Comparison of ENCODE assay signal across 21 cellular contexts in genomic region chr5:67652212-67652611, GRCh38.
A peak's percentile ranks its signal among the peaks of the same experiment; 100 is the strongest.
DNase-seq lines count a peak whose midpoint lies in the region; ATAC-seq and TF ChIP-seq lines count a peak whose summit lies in the region.
"Had no signal": no experiment of that assay in that cellular context is flagged by ENCODE, and none has a peak within 500 bp of the region (broad histone marks: within the 10 kb centered on the region; RNA-seq: fewer than 3 reads in every experiment).

No MANE protein-coding gene starts in this region.

- peak overlapping the region; percentile 6 for H3K9ac ChIP-seq in SK-N-MC (ENCODE audit: insufficient read length)

- H3K27ac ChIP-seq in SK-N-MC, result peak overlapping the region; percentile 88
- no peak overlapping the region for H3K27ac ChIP-seq in gastrocnemius medialis
- H3K27ac ChIP-seq: ascending aorta, pancreas, testis had no signal

- peaks cover 15 to 21% of the 10 kb centered on the region in 2 donors for H3K4me1 ChIP-seq in gastrocnemius medialis

- in situ Hi-C loops in GM13977 (cut with MboI; ENCODE audit: low pct_unique_long_range_greater_than_20kb, low sequenced_read_pairs, unreplicated experiment) (no loop called here), gastrocnemius medialis (cut with MboI; ENCODE audit: low sequenced_read_pairs in 4 of 4) (no loop called here)

- H3K9me3 ChIP-seq in SK-N-MC (ENCODE audit: low read depth, low read length), result no peaks in the 10 kb centered on the region
- H3K9me3 ChIP-seq in gastrocnemius medialis, result no peaks in the 10 kb centered on the region
- H3K9me3 ChIP-seq: ascending aorta, pancreas, testis had no signal

- intact Hi-C loops in gastrocnemius medialis (cut with DNase I; ENCODE audit: low total_unique reads), result no loop called here

- peak; percentile 83 for ATAC-seq in GM19463 (IDR thresholded peaks at IDR 0.05; ENCODE audit: unreplicated experiment)
- ATAC-seq in HG02852 (IDR thresholded peaks at IDR 0.05; ENCODE audit: unreplicated experiment), result peak; percentile 91
- ATAC-seq in gastrocnemius medialis, result no peak
- ATAC-seq: activated CD8-positive, alpha-beta memory T cell treated with anti-CD3 and anti-CD28 coated beads, Interleukin-2, amount 10 ng/mL, durations not matched to agents 7 days and 5 days; activated naive CD4-positive, alpha-beta T cell treated with anti-CD3 and anti-CD28 coated beads, Interleukin-2, amount 50 U/mL, for 72 hours; K562; naive thymus-derived CD4-positive, alpha-beta T cell; right cardiac atrium had no signal

- TF ChIP-seq POLR2A in gastrocnemius medialis (IDR thresholded peaks at IDR 0.05), result no peak

- H3K4me3 ChIP-seq in SK-N-MC (peak overlapping the region; percentile 29), gastrocnemius medialis (no peak overlapping the region)
- H3K4me3 ChIP-seq: ascending aorta, K562, pancreas, testis had no signal

- no peak for TF ChIP-seq CTCF in GM13977 (IDR thresholded peaks at IDR 0.05; ENCODE audit: extremely low read depth, insufficient read depth, missing control alignments)
- no peak for TF ChIP-seq CTCF in gastrocnemius medialis (IDR thresholded peaks at IDR 0.05 in 4 of 5, conservative IDR thresholded peaks at IDR 0.05 in 1 of 5)

- peak; percentile 17 for DNase-seq in GM13977 (ENCODE audit: low spot score)
- no peak for DNase-seq in SK-N-MC (ENCODE audit: low read depth, low spot score)
- DNase-seq in NCI-H187 treated with DMSO at 0.1 percent for 48 hours (lab: John Stamatoyannopoulos, UW), result no peak
- no peak for DNase-seq in gastrocnemius medialis
- no peak for DNase-seq in activated CD4-positive, CD25-positive, alpha-beta regulatory T cell (lab: John Stamatoyannopoulos, UW)
- DNase-seq in mucosa of gallbladder (ENCODE audit: low spot score), result no peak
- DNase-seq: activated CD8-positive, alpha-beta memory T cell treated with anti-CD3 and anti-CD28 coated beads, Interleukin-2, amount 10 ng/mL, durations not matched to agents 7 days and 5 days; effector CD8-positive, alpha-beta T cell; foreskin melanocyte; mesenchymal stem cell; MV-4-11; naive thymus-derived CD4-positive, alpha-beta T cell; NCI-H1694; pancreas; right cardiac atrium; testis had no signal

- no peaks in the 10 kb centered on the region for H3K36me3 ChIP-seq in SK-N-MC (ENCODE audit: insufficient read depth, low read length)
- H3K36me3 ChIP-seq in gastrocnemius medialis, result no peaks in the 10 kb centered on the region
- H3K36me3 ChIP-seq: ascending aorta, pancreas had no signal

- H3K27me3 ChIP-seq in gastrocnemius medialis, result no peaks in the 10 kb centered on the region
- H3K27me3 ChIP-seq: ascending aorta, pancreas, testis had no signal

Comparison
In these comparisons a context has a peak if more than half of its experiments do, and no peak if none do; other contexts are left out.
1. ATAC-seq: peak in GM19463 (single experiment) and HG02852 (single experiment); none in gastrocnemius medialis (0 of 2).